10 cellular contexts compared by ENCODE assay signal in genomic region chr2:112216158-112216557, GRCh38. TPM values are rescaled to one million over a fixed set of nuclear protein-coding genes. Genes with fewer than 3 reads are reported as not detected.
DNase-seq lines count a peak whose midpoint lies in the region; ATAC-seq and TF ChIP-seq lines count a peak whose summit lies in the region.
"Had no signal": no experiment of that assay in that cellular context is flagged by ENCODE, and none has a peak within 500 bp of the region (broad histone marks: within the 10 kb centered on the region; RNA-seq: fewer than 3 reads in every experiment).

No MANE protein-coding gene starts in this region.

- H3K9me3 ChIP-seq in RWPE2 (ENCODE audit: severe bottlenecking) (no peaks in the 10 kb centered on the region), neural progenitor cell (ENCODE audit: low read depth) (no peaks in the 10 kb centered on the region)
- H3K9me3 ChIP-seq: neutrophil had no signal

- H3K9me3 Mint-ChIP-seq in GM23338 (0 out of 3 replicates have a peak, but pooled peaks cover 4% of the 10 kb centered on the region), neural progenitor cell (peaks cover 5% of the 10 kb centered on the region)

- H3K27ac ChIP-seq in GM23338 (ENCODE audit: low read depth) = no peak overlapping the region
- no peak overlapping the region for H3K27ac ChIP-seq in RWPE2 (ENCODE audit: poor library complexity, severe bottlenecking)
- no peak overlapping the region for H3K27ac ChIP-seq in neural progenitor cell
- H3K27ac ChIP-seq: neutrophil had no signal

- in situ Hi-C loops in GM13976 (cut with MboI; ENCODE audit: low sequenced_read_pairs, unreplicated experiment) = no loop called here

- H3K36me3 ChIP-seq in GM23338 (ENCODE audit: insufficient read depth) (no peaks in the 10 kb centered on the region), RWPE2 (ENCODE audit: low read depth) (peaks cover 21% of the 10 kb centered on the region), neural progenitor cell (peaks cover 10% of the 10 kb centered on the region)

- H3K27me3 ChIP-seq in GM23338 (ENCODE audit: insufficient read depth) (no peaks in the 10 kb centered on the region), RWPE2 (ENCODE audit: insufficient read depth, poor library complexity, severe bottlenecking) (no peaks in the 10 kb centered on the region), neural progenitor cell (no peaks in the 10 kb centered on the region)
- H3K27me3 ChIP-seq: neutrophil had no signal

- no peak overlapping the region for H3K4me3 Mint-ChIP-seq in GM23338
- H3K4me3 Mint-ChIP-seq in neural progenitor cell = no peak overlapping the region

- H3K4me2 ChIP-seq in GM23338 (no peak overlapping the region), neural progenitor cell (no peak overlapping the region)

- no peak overlapping the region for H3K27ac Mint-ChIP-seq in GM23338
- no peak overlapping the region for H3K27ac Mint-ChIP-seq in neural progenitor cell

- no peak overlapping the region for H3K9ac ChIP-seq in neural progenitor cell

- H3K4me3 ChIP-seq in GM23338 (no peak overlapping the region), RWPE2 (ENCODE audit: severe bottlenecking) (no peak overlapping the region), fibroblast of mammary gland (ENCODE audit: control insufficient read depth, low read depth, low read length) (no peak overlapping the region), neural progenitor cell (no peak overlapping the region)

- no peaks in the 10 kb centered on the region for H3K4me1 ChIP-seq in GM23338 (ENCODE audit: insufficient read depth)
- H3K4me1 ChIP-seq in RWPE2 (ENCODE audit: insufficient read depth, poor library complexity, severe bottlenecking) = no peaks in the 10 kb centered on the region
- no peaks in the 10 kb centered on the region for H3K4me1 ChIP-seq in neural progenitor cell

- H3F3A ChIP-seq in GM23338 (replicated peaks; ENCODE audit: low read depth) (no peaks in the 10 kb centered on the region), neural progenitor cell (ENCODE audit: low read depth) (no peaks in the 10 kb centered on the region)

- H2AFZ ChIP-seq in GM23338 (no peak overlapping the region), neural progenitor cell (replicated peaks) (no peak overlapping the region)

- H3K4me1 Mint-ChIP-seq in GM23338 (no peaks in the 10 kb centered on the region), neural progenitor cell (no peaks in the 10 kb centered on the region)

- ATAC-seq in GM23338 (no peak; the same call in 2 of the 3 replicates), RWPE2 (ENCODE audit: low read depth) (no peak), GM18867 (IDR thresholded peaks at IDR 0.05; ENCODE audit: unreplicated experiment) (no peak)

- TF ChIP-seq CTCF in GM23338 (conservative IDR thresholded peaks at IDR 0.05; ENCODE audit: low read depth in 2 of 2) = peak; percentile 42 to 50
- TF ChIP-seq CTCF in RWPE2 (IDR thresholded peaks at IDR 0.05; ENCODE audit: poor library complexity, severe bottlenecking) = peak; percentile 23
- TF ChIP-seq CTCF in fibroblast of mammary gland (conservative IDR thresholded peaks at IDR 0.05; ENCODE audit: control insufficient read depth, insufficient read depth, low read depth, low read length) = peak; percentile 33
- no peak for TF ChIP-seq CTCF in neural progenitor cell (IDR thresholded peaks at IDR 0.05)
- TF ChIP-seq CTCF in GM13976 (IDR thresholded peaks at IDR 0.05; ENCODE audit: borderline replicate concordance, control extremely low read depth, extremely low read depth, insufficient read depth, missing control alignments) = no peak

- H3K36me3 Mint-ChIP-seq in GM23338 (ENCODE audit: low read depth) (peaks cover 21% of the 10 kb centered on the region; the same call in 2 of the 3 replicates), neural progenitor cell (peaks cover 27% of the 10 kb centered on the region)

- H4K20me1 ChIP-seq in GM23338 (replicated peaks; ENCODE audit: insufficient read depth) = no peaks in the 10 kb centered on the region
- H4K20me1 ChIP-seq in neural progenitor cell (ENCODE audit: low read depth) = no peaks in the 10 kb centered on the region

- DNase-seq in A172 (ENCODE audit: low spot score) = peak; percentile 13
- peak; percentile 21 for DNase-seq in GM23338 (ENCODE audit: low spot score)
- DNase-seq in RWPE2 (ENCODE audit: low spot score) = no peak
- peak; percentile 34 for DNase-seq in fibroblast of mammary gland (ENCODE audit: low read depth)
- no peak for DNase-seq in neural progenitor cell (ENCODE audit: low spot score)
- DNase-seq in central memory CD4-positive, alpha-beta T cell = no peak
- no peak for DNase-seq in GM13976 (ENCODE audit: low spot score)
- DNase-seq: cerebellar nuclear complex had no signal

- H3K9me2 ChIP-seq in GM23338 (ENCODE audit: insufficient read depth) = no peaks in the 10 kb centered on the region

- H3K27me3 Mint-ChIP-seq in GM23338 (ENCODE audit: insufficient read depth, low read depth, poor library complexity) (peaks cover 3% of the 10 kb centered on the region), neural progenitor cell (ENCODE audit: insufficient read depth, low read depth) (no peaks in the 10 kb centered on the region)

- H3K79me2 ChIP-seq in GM23338 (replicated peaks; ENCODE audit: insufficient read depth) (no peaks in the 10 kb centered on the region), neural progenitor cell (ENCODE audit: low read depth) (no peaks in the 10 kb centered on the region)

TF ChIP-seq in GM23338, 12 proteins besides CTCF, POLR2A, EP300 and RAD21 (continues in another document):
- TF ChIP-seq EZH2 (IDR thresholded peaks at IDR 0.05; ENCODE audit: low read depth, unreplicated experiment) (no peak), CREB1 (CRISPR knock-in tag; IDR thresholded peaks at IDR 0.05; ENCODE audit: low read depth) (no peak), ETS1 (IDR thresholded peaks at IDR 0.05) (no peak), STAT1 (IDR thresholded peaks at IDR 0.05; ENCODE audit: unreplicated experiment) (no peak), EZH2phosphoT487 (IDR thresholded peaks at IDR 0.05; ENCODE audit: unreplicated experiment) (no peak), POLR2AphosphoS5 (IDR thresholded peaks at IDR 0.05; ENCODE audit: low read depth) (no peak)

RNA-seq across cellular contexts. Expression of gene ZC3H8, which starts 38.7 kb away (rescaled TPM):
- 9.0 and 10.5 TPM in 2 replicates for total RNA-seq in A172 (2014; rRNA removed; shearing (Covaris generic))
- 3.0 and 13.3 TPM in 2 replicates for total RNA-seq in GM23338 (2014; rRNA removed; shearing (Covaris generic))
- polyA plus RNA-seq in GM23338 (2016; fragmentation: Nextera tagmentation; extraction: Ambion mirVana) = 42.8 and 49.1 TPM in 2 replicates
- 14.2 and 20.3 TPM in 2 replicates for total RNA-seq in neural progenitor cell (ENCODE audit: low replicate concordance)

RNA-seq across cellular contexts. Expression of gene ZC3H6, which starts 59.2 kb away (rescaled TPM):
- 8.4 and 9.3 TPM in 2 replicates for total RNA-seq in A172 (2014; rRNA removed; shearing (Covaris generic))
- 6.3 and 8.0 TPM in 2 replicates for total RNA-seq in GM23338 (2014; rRNA removed; shearing (Covaris generic))
- polyA plus RNA-seq in GM23338 (2016; fragmentation: Nextera tagmentation; extraction: Ambion mirVana) = 4.7 and 4.9 TPM in 2 replicates
- total RNA-seq in neural progenitor cell (ENCODE audit: low replicate concordance) = 16.0 and 21.7 TPM in 2 replicates

Comparison
In these comparisons a context has a peak if more than half of its experiments do, and no peak if none do; other contexts are left out.
1. DNase-seq: peak in A172 (single experiment), GM23338 (single experiment) and fibroblast of mammary gland (single experiment); none in RWPE2 (single experiment), neural progenitor cell (single experiment), central memory CD4-positive, alpha-beta T cell (single experiment) and GM13976 (single experiment).
2. CTCF ChIP-seq: peak in GM23338 (2 of 2), RWPE2 (single experiment) and fibroblast of mammary gland (single experiment); none in neural progenitor cell (single experiment) and GM13976 (single experiment).